In the genomic region with DNA sequence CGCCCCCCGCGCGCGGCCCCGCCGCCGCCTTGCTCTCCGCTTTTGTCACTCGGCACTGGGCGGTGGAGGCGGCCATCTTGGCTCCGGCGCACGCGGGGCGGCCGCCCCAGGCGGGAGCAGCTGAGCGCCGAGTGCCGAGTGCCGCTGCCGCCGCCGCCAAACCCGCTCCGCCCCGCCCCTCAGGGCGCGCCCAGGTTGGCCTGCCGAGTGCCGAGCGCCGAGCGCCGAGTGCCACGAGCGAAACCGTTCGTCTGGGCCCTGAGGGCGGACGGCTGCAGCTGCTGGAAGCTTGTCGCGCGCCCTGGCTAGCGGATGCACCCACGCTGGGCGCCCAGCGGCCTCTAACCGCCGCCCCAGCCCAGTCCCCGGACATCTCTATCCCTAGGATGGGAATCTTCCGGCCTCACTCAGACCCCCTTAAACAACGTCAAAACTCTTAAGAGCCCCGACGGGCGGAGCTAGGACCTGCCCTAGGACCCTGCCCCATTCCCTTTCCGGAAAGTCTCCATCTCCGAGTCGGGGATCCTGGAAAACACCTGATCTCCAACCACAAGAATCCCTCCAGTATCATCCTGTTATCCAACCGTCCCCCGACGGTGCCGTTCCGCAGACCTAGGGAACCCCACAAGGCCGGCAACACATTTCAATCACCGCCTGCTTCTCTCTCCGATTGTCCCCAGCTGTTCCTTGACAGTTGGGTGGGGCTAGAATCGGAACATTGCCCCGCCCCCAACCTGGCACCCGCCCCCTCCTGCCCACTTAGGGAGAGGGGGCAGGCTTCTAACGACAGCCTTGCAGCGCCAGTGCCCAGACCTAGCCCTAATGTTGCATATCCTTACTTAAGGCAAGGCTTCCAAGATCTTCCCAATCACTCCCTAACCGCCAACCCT, we compare ENCODE assay signal across 1 cellular context.
A peak's percentile ranks its signal among the peaks of the same experiment; 100 is the strongest.
TF ChIP-seq lines count a peak whose summit lies in the region.

No MANE protein-coding gene starts in this region.

TF ChIP-seq in HEK293, 187 proteins besides CTCF, POLR2A, EP300 and RAD21 (continued from another document):
- TF ChIP-seq, protein P1, sequence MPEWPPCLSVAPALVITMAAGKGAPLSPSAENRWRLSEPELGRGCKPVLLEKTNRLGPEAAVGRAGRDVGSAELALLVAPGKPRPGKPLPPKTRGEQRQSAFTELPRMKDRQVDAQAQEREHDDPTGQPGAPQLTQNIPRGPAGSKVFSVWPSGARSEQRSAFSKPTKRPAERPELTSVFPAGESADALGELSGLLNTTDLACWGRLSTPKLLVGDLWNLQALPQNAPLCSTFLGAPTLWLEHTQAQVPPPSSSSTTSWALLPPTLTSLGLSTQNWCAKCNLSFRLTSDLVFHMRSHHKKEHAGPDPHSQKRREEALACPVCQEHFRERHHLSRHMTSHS (tag by site-specific recombination; IDR thresholded peaks at IDR 0.05) = no peak
- TF ChIP-seq ZNF510 (tag by site-specific recombination; IDR thresholded peaks at IDR 0.05; ENCODE audit: insufficient replicate concordance) = no peak
- no peak for TF ChIP-seq ZNF366 (tag by site-specific recombination; conservative IDR thresholded peaks at IDR 0.05)
- TF ChIP-seq OSR2 (tag by site-specific recombination; IDR thresholded peaks at IDR 0.05) = no peak
- TF ChIP-seq, protein P2, sequence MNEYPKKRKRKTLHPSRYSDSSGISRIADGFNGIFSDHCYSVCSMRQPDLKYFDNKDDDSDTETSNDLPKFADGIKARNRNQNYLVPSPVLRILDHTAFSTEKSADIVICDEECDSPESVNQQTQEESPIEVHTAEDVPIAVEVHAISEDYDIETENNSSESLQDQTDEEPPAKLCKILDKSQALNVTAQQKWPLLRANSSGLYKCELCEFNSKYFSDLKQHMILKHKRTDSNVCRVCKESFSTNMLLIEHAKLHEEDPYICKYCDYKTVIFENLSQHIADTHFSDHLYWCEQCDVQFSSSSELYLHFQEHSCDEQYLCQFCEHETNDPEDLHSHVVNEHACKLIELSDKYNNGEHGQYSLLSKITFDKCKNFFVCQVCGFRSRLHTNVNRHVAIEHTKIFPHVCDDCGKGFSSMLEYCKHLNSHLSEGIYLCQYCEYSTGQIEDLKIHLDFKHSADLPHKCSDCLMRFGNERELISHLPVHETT (tag by site-specific recombination; IDR thresholded peaks at IDR 0.05) = no peak
- TF ChIP-seq RBAK (tag by site-specific recombination; IDR thresholded peaks at IDR 0.05) = no peak
- TF ChIP-seq TCF7L2 (IDR thresholded peaks at IDR 0.05; ENCODE audit: borderline replicate concordance, low read depth, low read length) = no peak
- TF ChIP-seq MEIS1 (CRISPR knock-in tag; IDR thresholded peaks at IDR 0.05; ENCODE audit: borderline replicate concordance) = no peak
- TF ChIP-seq REST (tag by site-specific recombination; IDR thresholded peaks at IDR 0.05) = no peak
- no peak for TF ChIP-seq ZNF140 (tag by site-specific recombination; IDR thresholded peaks at IDR 0.05)
- TF ChIP-seq ZNF169 (tag by site-specific recombination; IDR thresholded peaks at IDR 0.05) = 0 out of 2 replicates have a peak, but pooled peaks have one; percentile 14
- no peak for TF ChIP-seq ZNF354C (tag by site-specific recombination; IDR thresholded peaks at IDR 0.05; ENCODE audit: borderline replicate concordance, low read depth)
- no peak for TF ChIP-seq ZNF148 (tag by site-specific recombination; IDR thresholded peaks at IDR 0.05; ENCODE audit: borderline replicate concordance)
TF ChIP-seq in HEK293: peak in this region for 50.
